32 cellular contexts compared by ENCODE assay signal in the genomic region with DNA sequence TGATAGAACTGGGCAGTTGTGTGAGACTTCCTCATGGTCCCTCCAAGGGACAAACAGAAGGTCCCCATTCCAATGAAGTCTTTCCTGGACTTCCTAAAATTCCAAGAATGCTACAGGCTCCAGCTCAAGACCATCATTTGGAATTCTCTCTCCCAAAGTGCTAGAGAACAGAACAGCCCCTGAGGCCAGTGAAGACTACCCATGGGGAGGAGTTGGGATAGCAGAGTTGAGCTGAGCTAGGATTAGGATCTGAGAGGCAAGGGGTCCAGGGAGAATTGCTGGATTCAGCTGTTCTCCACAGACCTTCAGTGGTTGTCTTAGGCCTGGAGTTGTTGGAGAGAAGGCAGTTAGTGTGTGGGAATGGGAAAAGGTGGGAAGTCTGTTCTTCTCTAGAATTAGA. TPM values are rescaled to one million over a fixed set of nuclear protein-coding genes. Genes with fewer than 3 reads are reported as not detected.
"Had no signal": no experiment of that assay in that cellular context is flagged by ENCODE, and none has a peak within 500 bp of the region (broad histone marks: within the 10 kb centered on the region; RNA-seq: fewer than 3 reads in every experiment).

No MANE protein-coding gene starts in this region.

- H3K4me1 Mint-ChIP-seq: endodermal cell had no signal

- H3K9me3 ChIP-seq: colonic mucosa, esophagus squamous epithelium, gastrocnemius medialis, heart right ventricle, left lung, lower lobe of right lung had no signal

- DNase-seq: colonic mucosa; cortex of kidney; effector CD8-positive, alpha-beta T cell; effector memory CD8-positive, alpha-beta T cell; endodermal cell; erythroblast; esophagus squamous epithelium; foreskin fibroblast; foreskin melanocyte; gastrocnemius medialis; glutamatergic neuron; head of caudate nucleus; heart right ventricle; hippocampal formation; left cardiac atrium; left lung; left ventricle myocardium superior; lower lobe of right lung; mesenchymal stem cell; midbrain had no signal

- FAIRE-seq: endometrium, islet of Langerhans had no signal

- H3K27ac Mint-ChIP-seq: dendritic cell treated with granulocyte-macrophage colony-stimulating factor and Interleukin-4, amounts not matched to agents 40 ng/mL and 50 ng/mL, for 4 days; effector memory CD8-positive, alpha-beta T cell; endodermal cell had no signal

- ATAC-seq: effector memory CD8-positive, alpha-beta T cell; esophagus mucosa; gastrocnemius medialis; heart right ventricle; left cardiac atrium; left lung; left ventricle myocardium superior; lower lobe of right lung had no signal

- H3K9me3 Mint-ChIP-seq: dendritic cell treated with granulocyte-macrophage colony-stimulating factor and Interleukin-4, amounts not matched to agents 40 ng/mL and 50 ng/mL, for 4 days; effector memory CD8-positive, alpha-beta T cell; endodermal cell had no signal

- H3K4me3 Mint-ChIP-seq: dendritic cell treated with granulocyte-macrophage colony-stimulating factor and Interleukin-4, amounts not matched to agents 40 ng/mL and 50 ng/mL, for 4 days; effector memory CD8-positive, alpha-beta T cell; endodermal cell had no signal

- H3K36me3 ChIP-seq: colonic mucosa, esophagus squamous epithelium, gastrocnemius medialis, heart right ventricle, left lung, lower lobe of right lung had no signal

- H3K27me3 ChIP-seq: colonic mucosa had no signal

- H3K4me1 ChIP-seq: colonic mucosa, esophagus squamous epithelium, gastrocnemius medialis, heart right ventricle, left lung, lower lobe of right lung had no signal

- H3K27ac ChIP-seq: colonic mucosa, epithelial cell of prostate, esophagus squamous epithelium, gastrocnemius medialis, heart right ventricle, left lung, lower lobe of right lung had no signal

- H3K4me3 ChIP-seq: colonic mucosa, esophagus squamous epithelium, gastrocnemius medialis, heart right ventricle, left lung, lower lobe of right lung had no signal

RNA-seq across cellular contexts. Expression of gene KRT1, which starts 10.8 kb away (rescaled TPM):
- total RNA-seq: chondrocyte, dermis microvascular lymphatic vessel endothelial cell, endodermal cell, gastrocnemius medialis, glomerular endothelial cell, heart right ventricle, kidney epithelial cell, lung microvascular endothelial cell had no signal
- polyA plus RNA-seq: heart right ventricle had no signal

RNA-seq across cellular contexts. Expression of gene KRT2, which starts 17.4 kb away (rescaled TPM):
- total RNA-seq: chondrocyte, colonic mucosa, dermis microvascular lymphatic vessel endothelial cell, endodermal cell, esophagus mucosa, gastrocnemius medialis, glomerular endothelial cell, heart right ventricle, kidney epithelial cell, left cardiac atrium, left lung, left ventricle myocardium superior, lower lobe of right lung, lung microvascular endothelial cell, mucosa of gallbladder had no signal
- polyA plus RNA-seq: heart right ventricle had no signal

RNA-seq across cellular contexts. Expression of gene KRT77, which starts 33.9 kb away (rescaled TPM):
- total RNA-seq: chondrocyte, colonic mucosa, dermis microvascular lymphatic vessel endothelial cell, endodermal cell, esophagus mucosa, esophagus squamous epithelium, gastrocnemius medialis, glomerular endothelial cell, kidney epithelial cell, left cardiac atrium, left lung, left ventricle myocardium superior, lower lobe of right lung, lung microvascular endothelial cell, mononuclear cell, mucosa of gallbladder had no signal
- polyA plus RNA-seq: heart right ventricle had no signal

RNA-seq across cellular contexts. Expression of gene KRT73, which starts 51.1 kb away (rescaled TPM):
- total RNA-seq: chondrocyte, colonic mucosa, dermis microvascular lymphatic vessel endothelial cell, endodermal cell, esophagus mucosa, gastrocnemius medialis, glomerular endothelial cell, heart right ventricle, kidney epithelial cell, left cardiac atrium, left lung, left ventricle myocardium superior, lower lobe of right lung, lung microvascular endothelial cell, mucosa of gallbladder had no signal
- polyA plus RNA-seq: heart right ventricle had no signal
